ENCODE assay signal across 15 cellular contexts in the genomic region with DNA sequence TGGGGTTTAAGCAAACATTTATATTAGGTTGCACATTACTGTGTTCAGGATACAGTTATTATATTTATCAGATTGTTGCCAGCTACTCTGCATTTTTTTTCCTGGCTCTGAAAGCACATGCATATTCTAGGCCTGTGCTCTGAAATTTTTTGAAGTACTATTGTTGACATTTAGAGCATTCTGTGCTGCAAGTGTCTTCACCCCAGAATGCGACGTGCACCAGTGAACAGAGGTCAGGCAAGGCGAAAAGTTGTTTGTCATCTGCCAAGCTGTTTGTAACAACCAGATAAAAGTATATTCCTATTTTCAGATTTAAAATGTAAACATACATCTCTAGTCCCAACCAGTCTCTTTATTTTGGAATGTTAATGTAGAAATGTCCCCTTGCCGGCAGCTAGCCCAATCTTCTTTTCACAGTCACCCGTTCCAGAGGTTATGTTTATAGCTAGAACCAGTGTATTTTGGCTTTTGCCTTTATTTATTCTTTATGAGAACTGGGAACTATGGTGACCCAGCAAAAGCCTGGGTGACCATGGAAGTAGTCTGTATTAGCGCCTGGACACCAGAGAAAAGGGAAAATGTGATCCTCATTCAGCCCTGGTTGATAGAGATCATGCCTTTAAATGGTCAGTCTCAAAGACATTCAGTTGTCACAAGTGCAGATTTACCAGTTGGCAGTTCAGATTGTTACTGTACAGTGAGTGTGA.
DNase-seq lines count a peak whose midpoint lies in the region; ATAC-seq and TF ChIP-seq lines count a peak whose summit lies in the region.
"Had no signal": no experiment of that assay in that cellular context is flagged by ENCODE, and none has a peak within 500 bp of the region (broad histone marks: within the 10 kb centered on the region; RNA-seq: fewer than 3 reads in every experiment).

No MANE protein-coding gene starts in this region.

- H3K9ac ChIP-seq in mammary epithelial cell (ENCODE audit: insufficient read depth, low read length) (no peak overlapping the region), SK-N-MC (ENCODE audit: insufficient read length) (peak overlapping the region; percentile 56)

- H3K4me3 ChIP-seq in mammary epithelial cell (replicated peaks in 1 of 3; ENCODE audit: insufficient read depth in 1 of 3, low read depth in 2 of 3, low read length in 3 of 3) (no peak overlapping the region), SK-N-MC (peak overlapping the region; percentile 47; the same call in 1 of the 2 replicates), fibroblast of villous mesenchyme (ENCODE audit: low read depth, low read length) (no peak overlapping the region), thoracic aorta (peak overlapping the region; percentile 31)

- no peaks in the 10 kb centered on the region for H3K27me3 ChIP-seq in mammary epithelial cell (ENCODE audit: insufficient read depth, low read length)
- no peaks in the 10 kb centered on the region for H3K27me3 ChIP-seq in thoracic aorta (replicated peaks; ENCODE audit: insufficient read depth)

- dilution Hi-C loops in mammary epithelial cell (cut with HindIII; ENCODE audit: low sequenced_read_pairs): no loop called here

- no peaks in the 10 kb centered on the region for H3K27me3 Mint-ChIP-seq in MCF 10A (ENCODE audit: insufficient read depth, unreplicated experiment)
- H3K27me3 Mint-ChIP-seq: IgD-negative memory B cell had no signal

- H3K4me2 ChIP-seq in mammary epithelial cell (ENCODE audit: insufficient read depth, low read depth, low read length): no peak overlapping the region

- WGBS in mammary epithelial cell (ENCODE audit: low coverage, missing lambda C conversion rate): 90% methylated on average over 6 of the region's 6 CpGs

- ATAC-seq in thoracic aorta (ENCODE audit: insufficient number of reproducible peaks, low FRiP score, low read depth) (no peak), GM21367 (IDR thresholded peaks at IDR 0.05; ENCODE audit: unreplicated experiment) (no peak), GM21515 (IDR thresholded peaks at IDR 0.05; ENCODE audit: unreplicated experiment) (no peak)
- ATAC-seq: PC-3 had no signal

- POLR2A ChIA-PET in MCF 10A (lab: Yijun Ruan, JAX): interaction anchor here (1.3 kb wide), 1 partner anchor 9 kb away, joined by 3 read pairs; no protein-coding TSS in a partner anchor

- H3K4me3 Mint-ChIP-seq in MCF 10A (ENCODE audit: unreplicated experiment): no peak overlapping the region
- H3K4me3 Mint-ChIP-seq: IgD-negative memory B cell had no signal

- intact Hi-C loops in MCF 10A (cut with micrococcal nuclease): no loop called here
- intact Hi-C loops in mammary epithelial cell (cut with micrococcal nuclease): no loop called here

- no peaks in the 10 kb centered on the region for H4K20me1 ChIP-seq in mammary epithelial cell (ENCODE audit: insufficient read depth, low read length)

- TF ChIP-seq CTCF in MCF 10A (IDR thresholded peaks at IDR 0.05; ENCODE audit: unreplicated experiment) (no peak), mammary epithelial cell (conservative IDR thresholded peaks at IDR 0.05 in 1 of 2, IDR thresholded peaks at IDR 0.05 in 1 of 2; ENCODE audit: extremely low read depth in 1 of 2, insufficient read depth in 1 of 2, low read depth in 1 of 2, low read length in 2 of 2) (no peak), fibroblast of villous mesenchyme (IDR thresholded peaks at IDR 0.05; ENCODE audit: insufficient read depth, low read depth, low read length) (no peak), thoracic aorta (IDR thresholded peaks at IDR 0.05) (no peak)

- H3K9me3 Mint-ChIP-seq in MCF 10A (ENCODE audit: unreplicated experiment): peaks cover 6% of the 10 kb centered on the region

- in situ Hi-C loops in mammary epithelial cell (cut with MboI; ENCODE audit: low sequenced_read_pairs in 2 of 2): no loop called here

- H3K4me1 Mint-ChIP-seq in MCF 10A (ENCODE audit: insufficient read depth, unreplicated experiment): peaks cover 15% of the 10 kb centered on the region

- no peak overlapping the region for H2AFZ ChIP-seq in mammary epithelial cell (ENCODE audit: low read depth, low read length)

- no peaks in the 10 kb centered on the region for H3K36me3 Mint-ChIP-seq in MCF 10A (ENCODE audit: insufficient read depth, unreplicated experiment)

- H3K4me1 ChIP-seq in mammary epithelial cell (ENCODE audit: insufficient read depth, low read length) (no peaks in the 10 kb centered on the region), thoracic aorta (ENCODE audit: control insufficient read depth in 1 of 2, low read depth in 2 of 2) (peaks cover 15 to 39% of the 10 kb centered on the region in 2 donors)

- peaks cover 24% of the 10 kb centered on the region for H3K79me2 ChIP-seq in mammary epithelial cell (ENCODE audit: insufficient read depth, low read length)

- CTCF ChIA-PET in MCF 10A (lab: Yijun Ruan, JAX) (no interaction called here), mammary epithelial cell (lab: Charles Lee; ENCODE audit: low non-redundant PET) (no interaction called here)

- DNase-seq in MCF 10A (ENCODE audit: unreplicated experiment) (no peak), mammary epithelial cell (no peak), SK-N-MC (ENCODE audit: low read depth, low spot score) (no peak), fibroblast of villous mesenchyme (ENCODE audit: low read depth) (peak; percentile 26), thoracic aorta (ENCODE audit: low spot score) (no peak)
- no peak for DNase-seq in activated CD8-positive, alpha-beta memory T cell treated with anti-CD3 and anti-CD28 coated beads, Interleukin-2, amount 50 U/mL, for 48 hours
- DNase-seq: DMS53, MV-4-11, NCI-H2107, NCI-H446, PC-3 had no signal

- H3K27ac ChIP-seq in mammary epithelial cell (ENCODE audit: insufficient read depth, low read depth, low read length) (no peak overlapping the region), SK-N-MC (peak overlapping the region; percentile 90), thoracic aorta (peak overlapping the region; percentile 3 to 55)
- H3K27ac ChIP-seq: C4-2B had no signal

- H3K9me3 ChIP-seq in mammary epithelial cell (replicated peaks; ENCODE audit: insufficient read depth, low read length): no peaks in the 10 kb centered on the region
- H3K9me3 ChIP-seq in SK-N-MC (ENCODE audit: low read depth, low read length): no peaks in the 10 kb centered on the region
- H3K9me3 ChIP-seq in thoracic aorta: no peaks in the 10 kb centered on the region

- BruUV-seq in MCF 10A (replicated peaks; lab: Mats Ljungman, UMichigan): no TSS peak
- BruUV-seq in mammary epithelial cell (replicated peaks; lab: Mats Ljungman, UMichigan): no TSS peak

- peaks cover 2% of the 10 kb centered on the region for H3K36me3 ChIP-seq in mammary epithelial cell (ENCODE audit: insufficient read depth, low read length)
- no peaks in the 10 kb centered on the region for H3K36me3 ChIP-seq in SK-N-MC (ENCODE audit: insufficient read depth, low read length)
- H3K36me3 ChIP-seq in thoracic aorta: no peaks in the 10 kb centered on the region

- peak overlapping the region; percentile 25 for H3K27ac Mint-ChIP-seq in MCF 10A (ENCODE audit: low read depth, unreplicated experiment)
- H3K27ac Mint-ChIP-seq: IgD-negative memory B cell had no signal

Comparison
In these comparisons a context has a peak if more than half of its experiments do, and no peak if none do; other contexts are left out.
1. H3K4me3 ChIP-seq: peak in SK-N-MC (single experiment) and thoracic aorta (single experiment); none in mammary epithelial cell (0 of 3) and fibroblast of villous mesenchyme (single experiment).